In the genomic region with DNA sequence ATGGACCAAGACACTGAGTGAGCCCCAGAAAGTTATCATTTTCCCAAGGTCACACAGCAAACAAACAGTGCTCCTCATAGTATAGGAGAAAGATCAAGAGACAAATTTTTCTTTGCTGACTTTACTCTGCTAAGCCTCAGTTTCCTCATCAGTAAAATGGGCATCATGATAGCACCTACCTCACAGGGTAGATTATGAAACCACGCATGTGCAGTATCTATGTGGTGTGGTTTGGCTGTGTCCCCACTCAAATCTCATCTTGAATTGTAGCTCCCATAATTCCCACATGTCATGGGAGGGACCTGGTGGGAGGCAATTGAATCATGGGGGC, we compare ENCODE assay signal across 24 cellular contexts. TPM values are rescaled to one million over a fixed set of nuclear protein-coding genes. Genes with fewer than 3 reads are reported as not detected.
"Had no signal": no experiment of that assay in that cellular context is flagged by ENCODE, and none has a peak within 500 bp of the region (broad histone marks: within the 10 kb centered on the region; RNA-seq: fewer than 3 reads in every experiment).

No MANE protein-coding gene starts in this region.

- H3K4me3 ChIP-seq: mucosa of descending colon, sigmoid colon, stomach, thyroid gland had no signal

- H3K27me3 ChIP-seq: esophagus squamous epithelium, sigmoid colon, stomach, thyroid gland had no signal

- H3K4me1 Mint-ChIP-seq: naive B cell; stimulated activated effector memory CD8-positive, alpha-beta T cell treated with anti-CD3 and anti-CD28 coated beads, Interleukin-12 subunit alpha, Interleukin-12 subunit beta, amount 100 ng/mL, for 72 hours had no signal

- H3K27ac Mint-ChIP-seq: effector memory CD8-positive, alpha-beta T cell; mesothelial cell of epicardium; naive B cell; natural killer cell treated with Interleukin-12 subunit alpha and Interleukin-12 subunit beta and Interleukin-15 and Interleukin-18, amount 100 ng/mL, for 72 hours; progenitor cell of endocrine pancreas; stimulated activated effector memory CD8-positive, alpha-beta T cell treated with anti-CD3 and anti-CD28 coated beads, Interleukin-12 subunit alpha, Interleukin-12 subunit beta, amount 100 ng/mL, for 72 hours; type B pancreatic cell had no signal

- H3K9ac ChIP-seq: parathyroid adenoma had no signal

- H3K4me3 Mint-ChIP-seq: effector memory CD8-positive, alpha-beta T cell; mesothelial cell of epicardium; naive B cell; natural killer cell treated with Interleukin-12 subunit alpha and Interleukin-12 subunit beta and Interleukin-15 and Interleukin-18, amount 100 ng/mL, for 72 hours; neural crest cell; stimulated activated effector memory CD8-positive, alpha-beta T cell treated with anti-CD3 and anti-CD28 coated beads, Interleukin-12 subunit alpha, Interleukin-12 subunit beta, amount 100 ng/mL, for 72 hours; type B pancreatic cell had no signal

- H3K36me3 ChIP-seq: esophagus squamous epithelium, sigmoid colon, stomach, thyroid gland had no signal

- H3K9me3 Mint-ChIP-seq: effector memory CD8-positive, alpha-beta T cell; mesothelial cell of epicardium; naive B cell; natural killer cell treated with Interleukin-12 subunit alpha and Interleukin-12 subunit beta and Interleukin-15 and Interleukin-18, amount 100 ng/mL, for 72 hours; neural crest cell; stimulated activated effector memory CD8-positive, alpha-beta T cell treated with anti-CD3 and anti-CD28 coated beads, Interleukin-12 subunit alpha, Interleukin-12 subunit beta, amount 100 ng/mL, for 72 hours; type B pancreatic cell had no signal

- H3K9me3 ChIP-seq: esophagus squamous epithelium, mucosa of descending colon, sigmoid colon, stomach, thyroid gland had no signal

- H3K36me3 Mint-ChIP-seq: mesothelial cell of epicardium; naive B cell; natural killer cell treated with Interleukin-12 subunit alpha and Interleukin-12 subunit beta and Interleukin-15 and Interleukin-18, amount 100 ng/mL, for 72 hours; stimulated activated effector memory CD8-positive, alpha-beta T cell treated with anti-CD3 and anti-CD28 coated beads, Interleukin-12 subunit alpha, Interleukin-12 subunit beta, amount 100 ng/mL, for 72 hours; type B pancreatic cell had no signal

- DNase-seq: cortex of kidney; effector memory CD8-positive, alpha-beta T cell; erythroblast; esophagus squamous epithelium; foreskin melanocyte; head of caudate nucleus; kidney; mucosa of descending colon; naive B cell; sigmoid colon; stimulated activated CD4-positive, alpha-beta T cell treated with anti-CD3 and anti-CD28 coated beads, Interleukin-2, amount 100 ng/mL, for 24 hours; stimulated activated CD4-positive, alpha-beta T cell treated with anti-CD3 and anti-CD28 coated beads, Interleukin-4, amount 100 ng/mL, for 24 hours; stimulated activated naive CD4-positive, alpha-beta T cell treated with Interleukin-2 at 50 U/mL for 16 hours; stomach; thyroid gland had no signal

- H3K79me2 ChIP-seq: parathyroid adenoma had no signal

RNA-seq across cellular contexts. Expression of gene CDA, which starts 28.2 kb away (rescaled TPM):
- total RNA-seq: natural killer cell treated with Interleukin-12 subunit alpha and Interleukin-12 subunit beta and Interleukin-15 and Interleukin-18, amount 100 ng/mL, for 72 hours; neural crest cell; progenitor cell of endocrine pancreas; skeletal muscle tissue; temporal lobe had no signal
